Comparison of ENCODE assay signal across 2 cellular contexts in the genomic region with DNA sequence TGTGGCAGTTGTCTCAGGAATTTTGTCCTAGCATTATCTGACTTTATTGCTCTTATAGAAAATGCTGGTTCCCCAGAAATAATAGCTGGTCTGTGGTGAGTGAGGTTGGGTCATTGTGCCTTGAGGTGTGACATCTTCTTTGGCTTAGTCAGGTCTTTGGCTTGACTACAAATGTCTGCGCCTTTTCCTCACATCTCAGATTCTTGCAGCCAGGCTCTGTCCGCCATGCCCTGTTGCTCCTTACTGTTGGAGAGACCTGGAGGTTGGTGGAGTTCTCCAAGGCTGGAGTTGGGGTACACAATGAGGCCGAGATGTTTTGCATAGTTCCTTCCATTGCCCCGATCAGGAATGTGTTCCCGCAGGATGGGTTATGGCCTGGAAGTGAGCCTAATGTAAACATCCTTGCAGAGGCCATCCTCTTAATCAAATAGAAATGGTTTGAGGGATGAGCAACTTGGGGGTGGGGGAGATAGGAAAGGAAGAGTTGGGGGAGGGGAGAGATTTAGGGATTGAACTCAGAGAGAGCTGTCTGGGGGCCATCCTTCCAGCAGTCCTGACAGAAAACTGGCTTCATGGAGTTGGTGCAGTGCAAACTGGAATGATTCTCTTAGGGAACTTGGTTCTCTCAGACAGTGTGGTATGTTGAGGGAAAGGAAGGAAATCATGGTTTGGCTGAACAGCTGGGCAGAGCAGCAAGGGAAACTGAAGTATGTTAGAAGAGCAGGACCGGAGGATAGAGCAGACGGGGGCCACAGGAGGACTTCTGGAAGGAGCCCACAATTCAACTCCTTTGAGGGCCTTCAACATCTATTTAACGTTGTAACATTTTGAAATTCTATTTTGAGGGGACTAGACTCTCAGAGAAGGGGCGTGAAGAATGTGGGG.
TF ChIP-seq lines count a peak whose summit lies in the region.

No MANE protein-coding gene starts in this region.

TF ChIP-seq in liver, 16 proteins besides CTCF, POLR2A, EP300 and RAD21:
- TF ChIP-seq YY1 (IDR thresholded peaks at IDR 0.05) (no peak), NR2F2 (IDR thresholded peaks at IDR 0.05) (peak; percentile 64), TAF1 (conservative IDR thresholded peaks at IDR 0.05) (no peak), EGR1 (IDR thresholded peaks at IDR 0.05; ENCODE audit: low read depth in 2 of 2) (no peak), HNF4G (IDR thresholded peaks at IDR 0.05) (no peak), JUND (IDR thresholded peaks at IDR 0.05) (no peak)
- TF ChIP-seq, protein P1, sequence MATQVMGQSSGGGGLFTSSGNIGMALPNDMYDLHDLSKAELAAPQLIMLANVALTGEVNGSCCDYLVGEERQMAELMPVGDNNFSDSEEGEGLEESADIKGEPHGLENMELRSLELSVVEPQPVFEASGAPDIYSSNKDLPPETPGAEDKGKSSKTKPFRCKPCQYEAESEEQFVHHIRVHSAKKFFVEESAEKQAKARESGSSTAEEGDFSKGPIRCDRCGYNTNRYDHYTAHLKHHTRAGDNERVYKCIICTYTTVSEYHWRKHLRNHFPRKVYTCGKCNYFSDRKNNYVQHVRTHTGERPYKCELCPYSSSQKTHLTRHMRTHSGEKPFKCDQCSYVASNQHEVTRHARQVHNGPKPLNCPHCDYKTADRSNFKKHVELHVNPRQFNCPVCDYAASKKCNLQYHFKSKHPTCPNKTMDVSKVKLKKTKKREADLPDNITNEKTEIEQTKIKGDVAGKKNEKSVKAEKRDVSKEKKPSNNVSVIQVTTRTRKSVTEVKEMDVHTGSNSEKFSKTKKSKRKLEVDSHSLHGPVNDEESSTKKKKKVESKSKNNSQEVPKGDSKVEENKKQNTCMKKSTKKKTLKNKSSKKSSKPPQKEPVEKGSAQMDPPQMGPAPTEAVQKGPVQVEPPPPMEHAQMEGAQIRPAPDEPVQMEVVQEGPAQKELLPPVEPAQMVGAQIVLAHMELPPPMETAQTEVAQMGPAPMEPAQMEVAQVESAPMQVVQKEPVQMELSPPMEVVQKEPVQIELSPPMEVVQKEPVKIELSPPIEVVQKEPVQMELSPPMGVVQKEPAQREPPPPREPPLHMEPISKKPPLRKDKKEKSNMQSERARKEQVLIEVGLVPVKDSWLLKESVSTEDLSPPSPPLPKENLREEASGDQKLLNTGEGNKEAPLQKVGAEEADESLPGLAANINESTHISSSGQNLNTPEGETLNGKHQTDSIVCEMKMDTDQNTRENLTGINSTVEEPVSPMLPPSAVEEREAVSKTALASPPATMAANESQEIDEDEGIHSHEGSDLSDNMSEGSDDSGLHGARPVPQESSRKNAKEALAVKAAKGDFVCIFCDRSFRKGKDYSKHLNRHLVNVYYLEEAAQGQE (IDR thresholded peaks at IDR 0.05) = no peak
- TF ChIP-seq, protein P2, sequence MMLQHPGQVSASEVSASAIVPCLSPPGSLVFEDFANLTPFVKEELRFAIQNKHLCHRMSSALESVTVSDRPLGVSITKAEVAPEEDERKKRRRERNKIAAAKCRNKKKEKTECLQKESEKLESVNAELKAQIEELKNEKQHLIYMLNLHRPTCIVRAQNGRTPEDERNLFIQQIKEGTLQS (IDR thresholded peaks at IDR 0.05) = no peak
- TF ChIP-seq, protein P3, sequence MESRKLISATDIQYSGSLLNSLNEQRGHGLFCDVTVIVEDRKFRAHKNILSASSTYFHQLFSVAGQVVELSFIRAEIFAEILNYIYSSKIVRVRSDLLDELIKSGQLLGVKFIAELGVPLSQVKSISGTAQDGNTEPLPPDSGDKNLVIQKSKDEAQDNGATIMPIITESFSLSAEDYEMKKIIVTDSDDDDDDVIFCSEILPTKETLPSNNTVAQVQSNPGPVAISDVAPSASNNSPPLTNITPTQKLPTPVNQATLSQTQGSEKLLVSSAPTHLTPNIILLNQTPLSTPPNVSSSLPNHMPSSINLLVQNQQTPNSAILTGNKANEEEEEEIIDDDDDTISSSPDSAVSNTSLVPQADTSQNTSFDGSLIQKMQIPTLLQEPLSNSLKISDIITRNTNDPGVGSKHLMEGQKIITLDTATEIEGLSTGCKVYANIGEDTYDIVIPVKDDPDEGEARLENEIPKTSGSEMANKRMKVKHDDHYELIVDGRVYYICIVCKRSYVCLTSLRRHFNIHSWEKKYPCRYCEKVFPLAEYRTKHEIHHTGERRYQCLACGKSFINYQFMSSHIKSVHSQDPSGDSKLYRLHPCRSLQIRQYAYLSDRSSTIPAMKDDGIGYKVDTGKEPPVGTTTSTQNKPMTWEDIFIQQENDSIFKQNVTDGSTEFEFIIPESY (IDR thresholded peaks at IDR 0.05) = no peak

TF ChIP-seq in HepG2, 621 proteins besides CTCF, POLR2A, EP300 and RAD21:
- no peak for TF ChIP-seq ONECUT2 (CRISPR knock-in tag; IDR thresholded peaks at IDR 0.05)
- TF ChIP-seq, protein P4, sequence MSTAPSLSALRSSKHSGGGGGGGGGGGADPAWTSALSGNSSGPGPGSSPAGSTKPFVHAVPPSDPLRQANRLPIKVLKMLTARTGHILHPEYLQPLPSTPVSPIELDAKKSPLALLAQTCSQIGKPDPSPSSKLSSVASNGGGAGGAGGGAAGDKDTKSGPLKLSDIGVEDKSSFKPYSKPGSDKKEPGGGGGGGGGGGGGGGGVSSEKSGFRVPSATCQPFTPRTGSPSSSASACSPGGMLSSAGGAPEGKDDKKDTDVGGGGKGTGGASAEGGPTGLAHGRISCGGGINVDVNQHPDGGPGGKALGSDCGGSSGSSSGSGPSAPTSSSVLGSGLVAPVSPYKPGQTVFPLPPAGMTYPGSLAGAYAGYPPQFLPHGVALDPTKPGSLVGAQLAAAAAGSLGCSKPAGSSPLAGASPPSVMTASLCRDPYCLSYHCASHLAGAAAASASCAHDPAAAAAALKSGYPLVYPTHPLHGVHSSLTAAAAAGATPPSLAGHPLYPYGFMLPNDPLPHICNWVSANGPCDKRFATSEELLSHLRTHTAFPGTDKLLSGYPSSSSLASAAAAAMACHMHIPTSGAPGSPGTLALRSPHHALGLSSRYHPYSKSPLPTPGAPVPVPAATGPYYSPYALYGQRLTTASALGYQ (CRISPR knock-in tag; IDR thresholded peaks at IDR 0.05) = no peak
- no peak for TF ChIP-seq ZFP36L1 (CRISPR knock-in tag; IDR thresholded peaks at IDR 0.05)
- TF ChIP-seq ZNF556 (CRISPR knock-in tag; IDR thresholded peaks at IDR 0.05; ENCODE audit: borderline replicate concordance) = no peak
- TF ChIP-seq NFE2L1 (CRISPR knock-in tag; IDR thresholded peaks at IDR 0.05; ENCODE audit: borderline replicate concordance) = no peak
- no peak for TF ChIP-seq TOE1 (CRISPR knock-in tag; IDR thresholded peaks at IDR 0.05)
- TF ChIP-seq WIZ (CRISPR knock-in tag; IDR thresholded peaks at IDR 0.05) = no peak
- no peak for TF ChIP-seq ZNF703 (CRISPR knock-in tag; IDR thresholded peaks at IDR 0.05; ENCODE audit: borderline replicate concordance)
- TF ChIP-seq, protein P5, sequence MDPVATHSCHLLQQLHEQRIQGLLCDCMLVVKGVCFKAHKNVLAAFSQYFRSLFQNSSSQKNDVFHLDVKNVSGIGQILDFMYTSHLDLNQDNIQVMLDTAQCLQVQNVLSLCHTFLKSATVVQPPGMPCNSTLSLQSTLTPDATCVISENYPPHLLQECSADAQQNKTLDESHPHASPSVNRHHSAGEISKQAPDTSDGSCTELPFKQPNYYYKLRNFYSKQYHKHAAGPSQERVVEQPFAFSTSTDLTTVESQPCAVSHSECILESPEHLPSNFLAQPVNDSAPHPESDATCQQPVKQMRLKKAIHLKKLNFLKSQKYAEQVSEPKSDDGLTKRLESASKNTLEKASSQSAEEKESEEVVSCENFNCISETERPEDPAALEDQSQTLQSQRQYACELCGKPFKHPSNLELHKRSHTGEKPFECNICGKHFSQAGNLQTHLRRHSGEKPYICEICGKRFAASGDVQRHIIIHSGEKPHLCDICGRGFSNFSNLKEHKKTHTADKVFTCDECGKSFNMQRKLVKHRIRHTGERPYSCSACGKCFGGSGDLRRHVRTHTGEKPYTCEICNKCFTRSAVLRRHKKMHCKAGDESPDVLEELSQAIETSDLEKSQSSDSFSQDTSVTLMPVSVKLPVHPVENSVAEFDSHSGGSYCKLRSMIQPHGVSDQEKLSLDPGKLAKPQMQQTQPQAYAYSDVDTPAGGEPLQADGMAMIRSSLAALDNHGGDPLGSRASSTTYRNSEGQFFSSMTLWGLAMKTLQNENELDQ (CRISPR knock-in tag; IDR thresholded peaks at IDR 0.05; ENCODE audit: borderline replicate concordance) = no peak
- TF ChIP-seq FOXP1 (IDR thresholded peaks at IDR 0.05) = no peak
- no peak for TF ChIP-seq FOXP1 (CRISPR knock-in tag; IDR thresholded peaks at IDR 0.05)
- TF ChIP-seq ZNF30 (CRISPR knock-in tag; IDR thresholded peaks at IDR 0.05) = no peak
- TF ChIP-seq ZKSCAN1 (IDR thresholded peaks at IDR 0.05; ENCODE audit: low read length) = no peak
